1 cellular context compared by ENCODE assay signal in the genomic region with DNA sequence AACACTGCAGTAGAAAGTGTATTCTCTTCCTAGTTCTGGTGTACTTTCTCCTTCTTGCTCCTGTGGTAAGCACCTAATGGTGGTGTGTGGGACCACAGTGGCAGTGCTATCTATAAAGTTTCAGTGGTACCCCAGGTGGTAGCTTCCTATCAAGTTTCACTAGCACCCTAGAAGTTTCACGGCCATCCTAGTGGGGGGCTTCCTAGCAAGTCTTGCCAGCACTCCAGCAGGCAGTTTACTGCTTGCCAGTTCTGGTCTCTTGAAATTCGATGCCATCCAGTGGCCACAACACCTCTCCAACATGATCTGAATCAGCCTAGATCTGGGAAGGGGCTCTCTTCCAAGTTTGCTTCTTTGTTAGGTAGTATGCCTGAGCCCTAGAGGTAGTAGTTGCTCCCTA.
TF ChIP-seq lines count a peak whose summit lies in the region.

No MANE protein-coding gene starts in this region.

TF ChIP-seq in HEK293, 187 proteins besides CTCF, POLR2A, EP300 and RAD21:
- TF ChIP-seq, protein P1, sequence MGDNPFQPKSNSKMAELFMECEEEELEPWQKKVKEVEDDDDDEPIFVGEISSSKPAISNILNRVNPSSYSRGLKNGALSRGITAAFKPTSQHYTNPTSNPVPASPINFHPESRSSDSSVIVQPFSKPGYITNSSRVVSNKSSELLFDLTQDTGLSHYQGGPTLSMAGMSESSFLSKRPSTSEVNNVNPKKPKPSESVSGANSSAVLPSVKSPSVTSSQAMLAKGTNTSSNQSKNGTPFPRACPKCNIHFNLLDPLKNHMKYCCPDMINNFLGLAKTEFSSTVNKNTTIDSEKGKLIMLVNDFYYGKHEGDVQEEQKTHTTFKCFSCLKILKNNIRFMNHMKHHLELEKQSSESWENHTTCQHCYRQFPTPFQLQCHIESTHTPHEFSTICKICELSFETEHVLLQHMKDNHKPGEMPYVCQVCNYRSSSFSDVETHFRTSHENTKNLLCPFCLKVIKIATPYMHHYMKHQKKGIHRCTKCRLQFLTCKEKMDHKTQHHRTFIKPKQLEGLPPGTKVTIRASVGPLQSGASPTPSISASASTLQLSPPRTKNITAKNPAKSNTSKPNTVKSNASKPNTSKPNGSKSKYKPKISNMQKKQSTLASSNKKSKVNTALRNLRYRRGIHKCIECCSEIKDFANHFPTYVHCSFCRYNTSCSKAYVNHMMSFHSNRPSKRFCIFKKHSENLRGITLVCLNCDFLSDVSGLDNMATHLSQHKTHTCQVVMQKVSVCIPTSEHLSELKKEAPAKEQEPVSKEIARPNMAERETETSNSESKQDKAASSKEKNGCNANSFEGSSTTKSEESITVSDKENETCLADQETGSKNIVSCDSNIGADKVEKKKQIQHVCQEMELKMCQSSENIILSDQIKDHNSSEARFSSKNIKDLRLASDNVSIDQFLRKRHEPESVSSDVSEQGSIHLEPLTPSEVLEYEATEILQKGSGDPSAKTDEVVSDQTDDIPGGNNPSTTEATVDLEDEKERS (tag by site-specific recombination; IDR thresholded peaks at IDR 0.05) = no peak
- TF ChIP-seq ZIC2 (tag by site-specific recombination; IDR thresholded peaks at IDR 0.05) (peak; percentile 71), ZNF555 (tag by site-specific recombination; conservative IDR thresholded peaks at IDR 0.05) (no peak), GLIS1 (tag by site-specific recombination; IDR thresholded peaks at IDR 0.05) (peak; percentile 85), ZNF585B (tag by site-specific recombination; IDR thresholded peaks at IDR 0.05) (no peak)
- TF ChIP-seq, protein P2, sequence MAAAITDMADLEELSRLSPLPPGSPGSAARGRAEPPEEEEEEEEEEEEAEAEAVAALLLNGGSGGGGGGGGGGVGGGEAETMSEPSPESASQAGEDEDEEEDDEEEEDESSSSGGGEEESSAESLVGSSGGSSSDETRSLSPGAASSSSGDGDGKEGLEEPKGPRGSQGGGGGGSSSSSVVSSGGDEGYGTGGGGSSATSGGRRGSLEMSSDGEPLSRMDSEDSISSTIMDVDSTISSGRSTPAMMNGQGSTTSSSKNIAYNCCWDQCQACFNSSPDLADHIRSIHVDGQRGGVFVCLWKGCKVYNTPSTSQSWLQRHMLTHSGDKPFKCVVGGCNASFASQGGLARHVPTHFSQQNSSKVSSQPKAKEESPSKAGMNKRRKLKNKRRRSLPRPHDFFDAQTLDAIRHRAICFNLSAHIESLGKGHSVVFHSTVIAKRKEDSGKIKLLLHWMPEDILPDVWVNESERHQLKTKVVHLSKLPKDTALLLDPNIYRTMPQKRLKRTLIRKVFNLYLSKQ (tag by site-specific recombination; IDR thresholded peaks at IDR 0.05; ENCODE audit: borderline replicate concordance) = no peak
- TF ChIP-seq, protein P3, sequence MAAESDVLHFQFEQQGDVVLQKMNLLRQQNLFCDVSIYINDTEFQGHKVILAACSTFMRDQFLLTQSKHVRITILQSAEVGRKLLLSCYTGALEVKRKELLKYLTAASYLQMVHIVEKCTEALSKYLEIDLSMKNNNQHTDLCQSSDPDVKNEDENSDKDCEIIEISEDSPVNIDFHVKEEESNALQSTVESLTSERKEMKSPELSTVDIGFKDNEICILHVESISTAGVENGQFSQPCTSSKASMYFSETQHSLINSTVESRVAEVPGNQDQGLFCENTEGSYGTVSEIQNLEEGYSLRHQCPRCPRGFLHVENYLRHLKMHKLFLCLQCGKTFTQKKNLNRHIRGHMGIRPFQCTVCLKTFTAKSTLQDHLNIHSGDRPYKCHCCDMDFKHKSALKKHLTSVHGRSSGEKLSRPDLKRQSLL (tag by site-specific recombination; IDR thresholded peaks at IDR 0.05) = no peak
- TF ChIP-seq, protein P4, sequence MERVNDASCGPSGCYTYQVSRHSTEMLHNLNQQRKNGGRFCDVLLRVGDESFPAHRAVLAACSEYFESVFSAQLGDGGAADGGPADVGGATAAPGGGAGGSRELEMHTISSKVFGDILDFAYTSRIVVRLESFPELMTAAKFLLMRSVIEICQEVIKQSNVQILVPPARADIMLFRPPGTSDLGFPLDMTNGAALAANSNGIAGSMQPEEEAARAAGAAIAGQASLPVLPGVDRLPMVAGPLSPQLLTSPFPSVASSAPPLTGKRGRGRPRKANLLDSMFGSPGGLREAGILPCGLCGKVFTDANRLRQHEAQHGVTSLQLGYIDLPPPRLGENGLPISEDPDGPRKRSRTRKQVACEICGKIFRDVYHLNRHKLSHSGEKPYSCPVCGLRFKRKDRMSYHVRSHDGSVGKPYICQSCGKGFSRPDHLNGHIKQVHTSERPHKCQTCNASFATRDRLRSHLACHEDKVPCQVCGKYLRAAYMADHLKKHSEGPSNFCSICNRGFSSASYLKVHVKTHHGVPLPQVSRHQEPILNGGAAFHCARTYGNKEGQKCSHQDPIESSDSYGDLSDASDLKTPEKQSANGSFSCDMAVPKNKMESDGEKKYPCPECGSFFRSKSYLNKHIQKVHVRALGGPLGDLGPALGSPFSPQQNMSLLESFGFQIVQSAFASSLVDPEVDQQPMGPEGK (tag by site-specific recombination; IDR thresholded peaks at IDR 0.05) = no peak
